Comparison of ENCODE assay signal across 8 cellular contexts in genomic region chr2:119544075-119545031, GRCh38. TPM values are rescaled to one million over a fixed set of nuclear protein-coding genes. Genes with fewer than 3 reads are reported as not detected.
DNase-seq lines count a peak whose midpoint lies in the region; ATAC-seq and TF ChIP-seq lines count a peak whose summit lies in the region.

Gene CFAP221 (plus strand): TSS chr2:119544449. CDS start chr2:119546132, 1,683 bp downstream.

- H3K4me1 Mint-ChIP-seq in activated T-helper 2 cell treated with anti-CD3 and anti-CD28 coated beads, Interferon-gamma antibody, Interleukin-2, Interleukin-4, amounts not matched to agents 10 μg/mL and 5 μg/mL and 100 μg/mL, durations not matched to agents 14 hours and 24 hours and 36 hours (ENCODE audit: low read depth), result peaks cover 2% of the 10 kb centered on the region
- peaks cover 34% of the 10 kb centered on the region for H3K4me1 Mint-ChIP-seq in nephron progenitor cell

- intact Hi-C loops in activated T-helper 2 cell treated with anti-CD3 and anti-CD28 coated beads, Interferon-gamma antibody, Interleukin-2, Interleukin-4, amounts not matched to agents 10 μg/mL and 5 μg/mL and 100 μg/mL, durations not matched to agents 14 hours and 24 hours and 36 hours (cut with micrococcal nuclease), result no loop called here

- no peak within 1 kb of the TSS for H3K27ac Mint-ChIP-seq in activated T-helper 2 cell treated with anti-CD3 and anti-CD28 coated beads, Interferon-gamma antibody, Interleukin-2, Interleukin-4, amounts not matched to agents 10 μg/mL and 5 μg/mL and 100 μg/mL, durations not matched to agents 14 hours and 24 hours and 36 hours
- H3K27ac Mint-ChIP-seq in nephron progenitor cell, result peak within 1 kb of the TSS; percentile 97

- peak within 1 kb of the TSS; percentile 70 for H3K4me3 Mint-ChIP-seq in activated T-helper 2 cell treated with anti-CD3 and anti-CD28 coated beads, Interferon-gamma antibody, Interleukin-2, Interleukin-4, amounts not matched to agents 10 μg/mL and 5 μg/mL and 100 μg/mL, durations not matched to agents 14 hours and 24 hours and 36 hours (ENCODE audit: low read depth)
- peak within 1 kb of the TSS; percentile 87 for H3K4me3 Mint-ChIP-seq in nephron progenitor cell

- peaks cover 4% of the 10 kb centered on the region for H3K36me3 Mint-ChIP-seq in activated T-helper 2 cell treated with anti-CD3 and anti-CD28 coated beads, Interferon-gamma antibody, Interleukin-2, Interleukin-4, amounts not matched to agents 10 μg/mL and 5 μg/mL and 100 μg/mL, durations not matched to agents 14 hours and 24 hours and 36 hours (ENCODE audit: low read depth)
- no peaks in the 10 kb centered on the region for H3K36me3 Mint-ChIP-seq in nephron progenitor cell (ENCODE audit: low read depth)

- H3K9me3 Mint-ChIP-seq in activated T-helper 2 cell treated with anti-CD3 and anti-CD28 coated beads, Interferon-gamma antibody, Interleukin-2, Interleukin-4, amounts not matched to agents 10 μg/mL and 5 μg/mL and 100 μg/mL, durations not matched to agents 14 hours and 24 hours and 36 hours, result no peaks in the 10 kb centered on the region
- peaks cover 7% of the 10 kb centered on the region for H3K9me3 Mint-ChIP-seq in nephron progenitor cell

- TF ChIP-seq CTCF in nephron progenitor cell (IDR thresholded peaks at IDR 0.05), result no peak

- DNase-seq in SIG-M5 treated with dmso at 0.1 percent for 504 hours (lab: John Stamatoyannopoulos, UW; ENCODE audit: unreplicated experiment) (peak; percentile 48), SIG-M5 (lab: John Stamatoyannopoulos, UW) (no peak), NCI-H460 (ENCODE audit: extremely low read depth, low read depth) (peak; percentile 51), foreskin melanocyte (peak; percentile 40), nephron progenitor cell (peak; percentile 87), superior temporal gyrus (ENCODE audit: extremely low spot score) (peak; percentile 70)
- DNase-seq in activated T-helper 2 cell treated with anti-CD3 and anti-CD28 coated beads, Interferon-gamma antibody, Interleukin-2, Interleukin-4, amounts not matched to agents 10 μg/mL and 5 μg/mL and 100 μg/mL, durations not matched to agents 14 hours and 24 hours and 36 hours (ENCODE audit: low spot score), result peak; percentile 46

- peaks cover 30% of the 10 kb centered on the region for H3K27me3 Mint-ChIP-seq in activated T-helper 2 cell treated with anti-CD3 and anti-CD28 coated beads, Interferon-gamma antibody, Interleukin-2, Interleukin-4, amounts not matched to agents 10 μg/mL and 5 μg/mL and 100 μg/mL, durations not matched to agents 14 hours and 24 hours and 36 hours (ENCODE audit: low read depth)
- peaks cover 12% of the 10 kb centered on the region for H3K27me3 Mint-ChIP-seq in nephron progenitor cell (ENCODE audit: low read depth, poor library complexity)

- ATAC-seq in HG03045 (IDR thresholded peaks at IDR 0.05; ENCODE audit: unreplicated experiment), result peak; percentile 79

RNA-seq across cellular contexts. Expression of gene CFAP221, which starts in this region (rescaled TPM):
- total RNA-seq in NCI-H460 (2014; rRNA removed; shearing (Covaris generic)), result not detected in 2 replicates
- polyA plus RNA-seq in NCI-H460 (2014; cell fraction: nucleus; rRNA removed), result not detected in 2 replicates
- total RNA-seq in activated T-helper 2 cell treated with anti-CD3 and anti-CD28 coated beads, Interferon-gamma antibody, Interleukin-2, Interleukin-4, amounts not matched to agents 10 μg/mL and 5 μg/mL and 100 μg/mL, durations not matched to agents 14 hours and 24 hours and 36 hours, result not detected in 2 replicates

Comparison
In these comparisons a context has a peak if more than half of its experiments do, and no peak if none do; other contexts are left out.
1. Peak in DNase-seq in NCI-H460; RNA of the gene not detected or under 1 TPM.
2. Peak in DNase-seq in activated T-helper 2 cell treated with anti-CD3 and anti-CD28 coated beads, Interferon-gamma antibody, Interleukin-2, Interleukin-4, amounts not matched to agents 10 μg/mL and 5 μg/mL and 100 μg/mL, durations not matched to agents 14 hours and 24 hours and 36 hours; RNA of the gene not detected or under 1 TPM.